ENCODE assay signal across 10 cellular contexts in the genomic region with DNA sequence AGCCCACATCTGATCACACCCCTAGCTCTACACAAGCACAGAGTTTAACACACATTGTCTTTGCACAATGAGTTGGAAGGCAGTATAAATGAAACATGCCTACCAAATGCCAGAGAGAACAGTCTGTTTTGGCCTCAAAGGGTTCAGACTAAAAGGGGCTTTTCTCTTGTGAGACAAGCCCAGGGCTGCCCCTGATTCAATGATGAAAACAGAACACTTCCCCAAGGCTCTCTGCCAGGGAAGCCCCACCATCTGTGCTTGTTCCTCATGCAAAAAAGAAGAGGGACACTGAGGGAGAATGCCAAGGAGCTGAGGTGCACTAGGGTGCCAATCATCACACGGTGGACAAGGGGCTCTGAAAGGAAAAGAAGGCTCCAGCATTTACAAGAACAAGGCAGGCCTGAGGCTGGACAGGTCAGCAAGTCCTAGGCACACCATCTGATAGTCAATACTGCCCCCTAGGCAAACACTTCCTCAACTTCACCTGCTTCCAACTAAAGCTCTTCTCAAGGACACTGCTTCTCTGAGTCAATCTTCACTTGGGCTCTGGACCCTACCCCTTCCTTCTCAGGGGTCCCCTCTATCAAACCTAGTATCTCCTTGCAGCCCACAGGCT. TPM values are rescaled to one million over a fixed set of nuclear protein-coding genes. Genes with fewer than 3 reads are reported as not detected.
DNase-seq lines count a peak whose midpoint lies in the region; ATAC-seq, FAIRE-seq and TF ChIP-seq lines count a peak whose summit lies in the region.
"Had no signal": no experiment of that assay in that cellular context is flagged by ENCODE, and none has a peak within 500 bp of the region (broad histone marks: within the 10 kb centered on the region; RNA-seq: fewer than 3 reads in every experiment).

No MANE protein-coding gene starts in this region.

- no peaks in the 10 kb centered on the region for H3K9me3 Mint-ChIP-seq in activated naive CD4-positive, alpha-beta T cell treated with anti-CD3 and anti-CD28 coated beads for 36 hours
- no peaks in the 10 kb centered on the region for H3K9me3 Mint-ChIP-seq in activated T-helper 2 cell treated with anti-CD3 and anti-CD28 coated beads, Interferon-gamma antibody, Interleukin-2, Interleukin-4, amounts not matched to agents 10 μg/mL and 5 μg/mL and 100 μg/mL, durations not matched to agents 14 hours and 24 hours and 36 hours
- H3K9me3 Mint-ChIP-seq: memory B cell had no signal

- no peak overlapping the region for H4K91ac ChIP-seq in H1 (replicated peaks; ENCODE audit: insufficient read length, low read length)

- H2AK5ac ChIP-seq in H1 (ENCODE audit: low read depth, low read length): no peak overlapping the region

- H3K4me2 ChIP-seq in H1 (ENCODE audit: insufficient read depth in 1 of 2, low read depth in 2 of 2, low read length in 2 of 2): no peak overlapping the region
- H3K4me2 ChIP-seq: BLaER1 treated with 17β-estradiol and CSF1 and Interleukin-3, amounts not matched to agents 10 nM and 100 nM had no signal

- POLR2A ChIA-PET in H1 (lab: Charles Lee; ENCODE audit: partially characterized antibody): interaction anchor here (0.7 kb wide), 1 partner anchor 38 kb away, joined by 3 read pairs; a partner anchor contains a TSS

- no peak overlapping the region for H3K27ac Mint-ChIP-seq in activated naive CD4-positive, alpha-beta T cell treated with anti-CD3 and anti-CD28 coated beads for 36 hours
- H3K27ac Mint-ChIP-seq in activated T-helper 2 cell treated with anti-CD3 and anti-CD28 coated beads, Interferon-gamma antibody, Interleukin-2, Interleukin-4, amounts not matched to agents 10 μg/mL and 5 μg/mL and 100 μg/mL, durations not matched to agents 14 hours and 24 hours and 36 hours: no peak overlapping the region
- H3K27ac Mint-ChIP-seq: memory B cell had no signal

- H3K4me3 ChIP-seq in H1 (ENCODE audit: extremely low read depth in 1 of 4, insufficient read depth in 2 of 4, low read depth in 3 of 4, low read length in 4 of 4): no peak overlapping the region
- H3K4me3 ChIP-seq: BLaER1 treated with 17β-estradiol and CSF1 and Interleukin-3, amounts not matched to agents 10 nM and 100 nM had no signal

- H2BK120ac ChIP-seq in H1 (replicated peaks; ENCODE audit: low read depth, low read length): no peak overlapping the region

- peak; percentile 9 for DNase-seq in activated naive CD4-positive, alpha-beta T cell treated with anti-CD3 and anti-CD28 coated beads for 36 hours
- no peak for DNase-seq in activated naive CD4-positive, alpha-beta T cell (lab: John Stamatoyannopoulos, UW)
- DNase-seq in NCI-H460 (ENCODE audit: extremely low read depth, low read depth) (peak; percentile 30), H1 (ENCODE audit: low read depth in 1 of 2, low spot score in 2 of 2) (no peak), sciatic nerve (ENCODE audit: low spot score) (no peak), NK-92 (lab: John Stamatoyannopoulos, UW; ENCODE audit: unreplicated experiment) (no peak)
- DNase-seq in activated T-helper 2 cell treated with anti-CD3 and anti-CD28 coated beads, Interferon-gamma antibody, Interleukin-2, Interleukin-4, amounts not matched to agents 10 μg/mL and 5 μg/mL and 100 μg/mL, durations not matched to agents 14 hours and 24 hours and 36 hours (ENCODE audit: low spot score): no peak

- ATAC-seq in sciatic nerve: peak; percentile 41
- no peak for ATAC-seq in HG03521 (IDR thresholded peaks at IDR 0.05; ENCODE audit: unreplicated experiment)

- no peak overlapping the region for H3K23ac ChIP-seq in H1 (ENCODE audit: insufficient read length)

- H3K9ac ChIP-seq in H1 (replicated peaks in 1 of 4; ENCODE audit: extremely low read depth in 1 of 4, low read depth in 3 of 4, low read length in 3 of 4): no peak overlapping the region
- H3K9ac ChIP-seq: BLaER1 treated with 17β-estradiol and CSF1 and Interleukin-3, amounts not matched to agents 10 nM and 100 nM had no signal

- H3K14ac ChIP-seq in H1 (ENCODE audit: insufficient read length): no peak overlapping the region

- intact Hi-C loops in activated naive CD4-positive, alpha-beta T cell treated with anti-CD3 and anti-CD28 coated beads for 36 hours (cut with micrococcal nuclease): loop anchor here (1.0 kb wide), 1 partner anchor 58 kb away; no protein-coding TSS in a partner anchor
- intact Hi-C loops in sciatic nerve (cut with DNase I): no loop called here
- intact Hi-C loops in activated T-helper 2 cell treated with anti-CD3 and anti-CD28 coated beads, Interferon-gamma antibody, Interleukin-2, Interleukin-4, amounts not matched to agents 10 μg/mL and 5 μg/mL and 100 μg/mL, durations not matched to agents 14 hours and 24 hours and 36 hours (cut with micrococcal nuclease): loop anchor here (5.0 kb wide), 1 partner anchor 59 kb away; no protein-coding TSS in a partner anchor

- H2BK12ac ChIP-seq in H1 (ENCODE audit: low read depth, low read length): no peak overlapping the region

- no peaks in the 10 kb centered on the region; a peak in 1 of 8 replicates for H3K36me3 ChIP-seq in H1 (ENCODE audit: control insufficient read depth in 2 of 4, insufficient read depth in 4 of 4, low read length in 3 of 4)

- H3K79me1 ChIP-seq in H1 (ENCODE audit: low read depth, low read length): no peaks in the 10 kb centered on the region

- no peaks in the 10 kb centered on the region for H3K4me1 ChIP-seq in H1 (replicated peaks in 1 of 4; ENCODE audit: control insufficient read depth in 3 of 4, insufficient read depth in 4 of 4, low read length in 3 of 4)
- H3K4me1 ChIP-seq: BLaER1 treated with 17β-estradiol and CSF1 and Interleukin-3, amounts not matched to agents 10 nM and 100 nM had no signal

- CTCF ChIA-PET in activated naive CD4-positive, alpha-beta T cell treated with anti-CD3 and anti-CD28 coated beads for 36 hours (lab: Charles Lee): interaction anchor here (1.2 to 3.7 kb wide), 3 partner anchors 10 to 59 kb away, joined by 4 to 15 read pairs (median 6); no protein-coding TSS in a partner anchor
- CTCF ChIA-PET in H1 (lab: Charles Lee; ENCODE audit: partially characterized antibody): interaction anchor here (0.6 to 9.5 kb wide), 23 partner anchors 10 to 223 kb away, joined by 3 to 111 read pairs (median 5); no protein-coding TSS in a partner anchor

- no peak for TF ChIP-seq POLR2A in H1 (IDR thresholded peaks at IDR 0.05; ENCODE audit: control extremely low read depth in 1 of 2, low read depth in 2 of 2, low read length in 2 of 2)

- H3K4me1 Mint-ChIP-seq in activated naive CD4-positive, alpha-beta T cell treated with anti-CD3 and anti-CD28 coated beads for 36 hours (ENCODE audit: low read depth): no peaks in the 10 kb centered on the region
- H3K4me1 Mint-ChIP-seq in activated T-helper 2 cell treated with anti-CD3 and anti-CD28 coated beads, Interferon-gamma antibody, Interleukin-2, Interleukin-4, amounts not matched to agents 10 μg/mL and 5 μg/mL and 100 μg/mL, durations not matched to agents 14 hours and 24 hours and 36 hours (ENCODE audit: low read depth): no peaks in the 10 kb centered on the region
- H3K4me1 Mint-ChIP-seq: memory B cell had no signal

- no peak overlapping the region for H3K4me3 Mint-ChIP-seq in activated naive CD4-positive, alpha-beta T cell treated with anti-CD3 and anti-CD28 coated beads for 36 hours
- no peak overlapping the region for H3K4me3 Mint-ChIP-seq in activated T-helper 2 cell treated with anti-CD3 and anti-CD28 coated beads, Interferon-gamma antibody, Interleukin-2, Interleukin-4, amounts not matched to agents 10 μg/mL and 5 μg/mL and 100 μg/mL, durations not matched to agents 14 hours and 24 hours and 36 hours (ENCODE audit: low read depth)
- H3K4me3 Mint-ChIP-seq: memory B cell had no signal

- H2BK20ac ChIP-seq in H1 (ENCODE audit: low read length): no peak overlapping the region

- peak; percentile 66 to 80 for TF ChIP-seq RAD21 in H1 (IDR thresholded peaks at IDR 0.05 in 1 of 2, conservative IDR thresholded peaks at IDR 0.05 in 1 of 2; ENCODE audit: low read depth in 2 of 2, low read length in 2 of 2)

- H4K20me1 ChIP-seq in H1 (replicated peaks in 1 of 2; ENCODE audit: control insufficient read depth in 1 of 2, insufficient read depth in 2 of 2, low read length in 2 of 2): no peaks in the 10 kb centered on the region

- no peak overlapping the region for H2BK15ac ChIP-seq in H1 (ENCODE audit: low read length)

- H3K79me2 ChIP-seq in H1 (ENCODE audit: control insufficient read depth in 1 of 2, insufficient read depth in 2 of 2, low read length in 2 of 2): no peaks in the 10 kb centered on the region

- peak; percentile 84 for FAIRE-seq in H1 (lab: Jason Lieb, UNC)

- TF ChIP-seq CTCF in H1 (IDR thresholded peaks at IDR 0.05; ENCODE audit: control extremely low read depth in 1 of 3, insufficient read depth in 1 of 3, low read depth in 1 of 3, low read length in 3 of 3): peak; percentile 33 to 74 (median 67)

- TF ChIP-seq EP300 in H1 (IDR thresholded peaks at IDR 0.05; ENCODE audit: borderline replicate concordance in 1 of 2, low read depth in 2 of 2, low read length in 2 of 2): no peak

- H4K5ac ChIP-seq in H1 (ENCODE audit: insufficient read length, low read depth, low read length): no peak overlapping the region

- H3K23me2 ChIP-seq in H1 (ENCODE audit: low read depth, low read length): no peaks in the 10 kb centered on the region

- H2BK5ac ChIP-seq in H1 (ENCODE audit: low read depth, low read length): no peak overlapping the region

- H3K9me3 ChIP-seq in H1 (ENCODE audit: insufficient read depth in 2 of 2, low read depth in 1 of 2, low read length in 1 of 2): no peaks in the 10 kb centered on the region
- H3K9me3 ChIP-seq: BLaER1 treated with 17β-estradiol and CSF1 and Interleukin-3, amounts not matched to agents 10 nM and 100 nM had no signal

- WGBS in H1 (ENCODE audit: extremely low coverage in 1 of 2, insufficient coverage in 1 of 2, insufficient read length in 1 of 2, insufficient replicate concordance in 2 of 2, low coverage in 1 of 2, low lambda C conversion rate in 2 of 2, missing lambda C conversion rate in 1 of 2), 2 experiments: 76% methylated on average over 1 of the region's 1 CpG; no CpG with 5 or more reads in 1 of the 2 experiments

- H3K27ac ChIP-seq in H1 (ENCODE audit: low read depth, low read length): no peak overlapping the region
- H3K27ac ChIP-seq: BLaER1 treated with 17β-estradiol and CSF1 and Interleukin-3, amounts not matched to agents 10 nM and 100 nM had no signal

- H3K4ac ChIP-seq in H1 (replicated peaks; ENCODE audit: insufficient read length, low read depth, low read length): no peak overlapping the region

- no peak overlapping the region for H2AFZ ChIP-seq in H1 (ENCODE audit: low read length)

- H3K56ac ChIP-seq in H1 (replicated peaks; ENCODE audit: insufficient read length, low read depth, low read length): no peak overlapping the region

- no peaks in the 10 kb centered on the region for H3K27me3 ChIP-seq in H1 (replicated peaks in 1 of 4; ENCODE audit: control insufficient read depth in 3 of 4, extremely low read depth in 1 of 4, insufficient read depth in 3 of 4, low read length in 3 of 4)
- H3K27me3 ChIP-seq: BLaER1 treated with 17β-estradiol and CSF1 and Interleukin-3, amounts not matched to agents 10 nM and 100 nM had no signal

- no peaks in the 10 kb centered on the region for H3K27me3 Mint-ChIP-seq in activated naive CD4-positive, alpha-beta T cell treated with anti-CD3 and anti-CD28 coated beads for 36 hours (ENCODE audit: low read depth)
- H3K27me3 Mint-ChIP-seq in activated T-helper 2 cell treated with anti-CD3 and anti-CD28 coated beads, Interferon-gamma antibody, Interleukin-2, Interleukin-4, amounts not matched to agents 10 μg/mL and 5 μg/mL and 100 μg/mL, durations not matched to agents 14 hours and 24 hours and 36 hours (ENCODE audit: low read depth): no peaks in the 10 kb centered on the region
- H3K27me3 Mint-ChIP-seq: memory B cell had no signal

- H3K18ac ChIP-seq in H1 (ENCODE audit: extremely low read depth, low read length): no peak overlapping the region

- H3K36me3 Mint-ChIP-seq in activated naive CD4-positive, alpha-beta T cell treated with anti-CD3 and anti-CD28 coated beads for 36 hours (ENCODE audit: low read depth): no peaks in the 10 kb centered on the region
- H3K36me3 Mint-ChIP-seq in activated T-helper 2 cell treated with anti-CD3 and anti-CD28 coated beads, Interferon-gamma antibody, Interleukin-2, Interleukin-4, amounts not matched to agents 10 μg/mL and 5 μg/mL and 100 μg/mL, durations not matched to agents 14 hours and 24 hours and 36 hours (ENCODE audit: low read depth): no peaks in the 10 kb centered on the region

- no peak overlapping the region for H4K8ac ChIP-seq in H1 (ENCODE audit: extremely low read depth, insufficient read depth, low read length)

RNA-seq across cellular contexts. Expression of a gene that starts 37.5 kb away (rescaled TPM):
- under 1 TPM; 0.72 to 0.91 TPM for total RNA-seq in activated naive CD4-positive, alpha-beta T cell treated with anti-CD3 and anti-CD28 coated beads for 36 hours
- 65.8 and 71.0 TPM in 2 replicates for total RNA-seq in NCI-H460 (2014; rRNA removed; shearing (Covaris generic))
- 78.0 and 78.5 TPM in 2 replicates for polyA plus RNA-seq in NCI-H460 (2014; cell fraction: nucleus; rRNA removed)
- 29.1 and 32.3 TPM in 2 replicates for total RNA-seq in H1 (2021; fragmentation: NEBNext Ultra II Directional; extraction: Animal tissue kit (Norgen Biotek cat#: 25700))
- 11.9 and 20.9 TPM in 2 replicates for polyA plus RNA-seq in H1 (2011; rRNA removed)
- polyA plus RNA-seq in H1 (2011; cell fraction: cytosol; rRNA removed): 11.0 TPM
- polyA plus RNA-seq in H1 (2011; cell fraction: nucleus; rRNA removed): 95.5 TPM
- 21.9 to 33.9 TPM (median 28.9 TPM) in 4 replicates for polyA plus RNA-seq in H1 (2012, experiment 1 of 2)
- polyA plus RNA-seq in H1 (2012, experiment 2 of 2): 18.1 TPM
- 37.5 TPM for polyA plus RNA-seq in H1 (2013, experiment 1 of 2)
- 34.4 TPM for polyA plus RNA-seq in H1 (2013, experiment 2 of 2)
- 7.9 and 12.2 TPM in 2 replicates for polyA minus RNA-seq in H1 (2011; rRNA and poly(A)+ RNA removed)
- polyA minus RNA-seq in H1 (2011; cell fraction: cytosol; rRNA and poly(A)+ RNA removed): 17.8 TPM
- polyA minus RNA-seq in H1 (2011; cell fraction: nucleus; rRNA and poly(A)+ RNA removed): 29.5 TPM
- total RNA-seq in sciatic nerve: 0.89 TPM
- total RNA-seq in activated T-helper 2 cell treated with anti-CD3 and anti-CD28 coated beads, Interferon-gamma antibody, Interleukin-2, Interleukin-4, amounts not matched to agents 10 μg/mL and 5 μg/mL and 100 μg/mL, durations not matched to agents 14 hours and 24 hours and 36 hours: 1.6 and 2.5 TPM in 2 replicates

Comparison
In these comparisons a context has a peak if more than half of its experiments do, and no peak if none do; other contexts are left out.
1. DNase-seq: peak in activated naive CD4-positive, alpha-beta T cell treated with anti-CD3 and anti-CD28 coated beads for 36 hours (single experiment) and NCI-H460 (single experiment); none in activated naive CD4-positive, alpha-beta T cell (0 of 4), H1 (0 of 2), sciatic nerve (single experiment), activated T-helper 2 cell treated with anti-CD3 and anti-CD28 coated beads, Interferon-gamma antibody, Interleukin-2, Interleukin-4, amounts not matched to agents 10 μg/mL and 5 μg/mL and 100 μg/mL, durations not matched to agents 14 hours and 24 hours and 36 hours (single experiment) and NK-92 (single experiment).